In the genomic region with DNA sequence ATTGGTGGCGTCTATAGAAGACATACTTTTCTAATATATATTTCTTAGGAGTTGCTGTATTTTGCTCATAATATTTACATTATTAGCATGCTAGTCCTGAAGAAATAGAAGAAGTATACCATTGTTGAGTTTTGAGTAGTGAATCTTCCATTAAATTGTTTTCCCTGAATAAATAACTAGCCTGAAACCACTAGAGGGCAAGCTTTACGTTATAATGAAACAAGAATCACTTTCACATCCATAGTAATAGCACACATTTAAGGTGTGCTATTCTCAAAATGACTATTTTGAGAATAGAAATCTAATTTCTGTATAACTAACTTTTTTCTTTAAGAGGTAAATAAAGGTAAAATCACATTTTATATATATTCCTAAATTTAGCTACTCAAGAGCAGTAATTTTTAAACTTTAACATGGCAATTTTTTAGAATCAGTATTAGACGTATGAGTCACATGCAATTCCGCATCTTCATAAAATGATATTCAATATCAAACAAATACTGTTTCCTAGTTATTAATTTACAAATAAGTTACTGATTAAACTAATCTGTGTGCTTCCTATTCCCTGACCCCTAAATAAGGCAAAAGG, we compare ENCODE assay signal across 8 cellular contexts.
DNase-seq lines count a peak whose midpoint lies in the region; TF ChIP-seq lines count a peak whose summit lies in the region.

No MANE protein-coding gene starts in this region.

- POLR2A ChIA-PET in CD8-positive, alpha-beta memory T cell (lab: Charles Lee), result no interaction called here

- no peak overlapping the region for H3K4me3 ChIP-seq in CD8-positive, alpha-beta memory T cell (ENCODE audit: low read length)

- H3K9me3 ChIP-seq in CD8-positive, alpha-beta memory T cell (ENCODE audit: low read length), result no peaks in the 10 kb centered on the region

- H3K27ac Mint-ChIP-seq in CD8-positive, alpha-beta memory T cell, result no peak overlapping the region

- no peaks in the 10 kb centered on the region for H3K4me1 ChIP-seq in CD8-positive, alpha-beta memory T cell (ENCODE audit: insufficient read depth, low read length)

- H3K27me3 ChIP-seq in CD8-positive, alpha-beta memory T cell (ENCODE audit: insufficient read depth, low read length, poor library complexity, severe bottlenecking), result no peaks in the 10 kb centered on the region

- H3K36me3 ChIP-seq in CD8-positive, alpha-beta memory T cell (ENCODE audit: insufficient read depth, low read length), result no peaks in the 10 kb centered on the region

- no peaks in the 10 kb centered on the region for H3K27me3 Mint-ChIP-seq in CD8-positive, alpha-beta memory T cell

- H3K4me3 Mint-ChIP-seq in CD8-positive, alpha-beta memory T cell, result no peak overlapping the region

- no peaks in the 10 kb centered on the region for H3K36me3 Mint-ChIP-seq in CD8-positive, alpha-beta memory T cell

- no peaks in the 10 kb centered on the region for H3K9me3 Mint-ChIP-seq in CD8-positive, alpha-beta memory T cell

- CTCF ChIA-PET in CD8-positive, alpha-beta memory T cell (lab: Charles Lee), result no interaction called here

- peak; percentile 70 for TF ChIP-seq CTCF in LNCAP (IDR thresholded peaks at IDR 0.05)

- DNase-seq in DMS 273 (lab: John Stamatoyannopoulos, UW; ENCODE audit: unreplicated experiment), result peak; percentile 70
- no peak for DNase-seq in DMS 273 treated with DMSO at 0.1 percent for 48 hours (lab: John Stamatoyannopoulos, UW)
- DNase-seq in HCEC 1CT, result peak; percentile 39
- DNase-seq in SW 1271 (lab: John Stamatoyannopoulos, UW), result peak; percentile 2 to 19
- DNase-seq in left kidney (ENCODE audit: low read depth, low spot score), result peak; percentile 61
- DNase-seq in CD8-positive, alpha-beta memory T cell, result no peak
- DNase-seq in activated CD4-positive, alpha-beta T cell treated with anti-CD3 and anti-CD28 coated beads, Interleukin-2, amount 50 U/mL, for 1 hour, result no peak

- no peak overlapping the region for H3K27ac ChIP-seq in CD8-positive, alpha-beta memory T cell (ENCODE audit: low read depth, low read length)

- H3K4me1 Mint-ChIP-seq in CD8-positive, alpha-beta memory T cell, result no peaks in the 10 kb centered on the region

Comparison
In these comparisons a context has a peak if more than half of its experiments do, and no peak if none do; other contexts are left out.
1. DNase-seq: peak in DMS 273 (single experiment), HCEC 1CT (single experiment), SW 1271 (2 of 2) and left kidney (single experiment); none in DMS 273 treated with DMSO at 0.1 percent for 48 hours (single experiment), CD8-positive, alpha-beta memory T cell (0 of 5) and activated CD4-positive, alpha-beta T cell treated with anti-CD3 and anti-CD28 coated beads, Interleukin-2, amount 50 U/mL, for 1 hour (single experiment).